In the genomic region with DNA sequence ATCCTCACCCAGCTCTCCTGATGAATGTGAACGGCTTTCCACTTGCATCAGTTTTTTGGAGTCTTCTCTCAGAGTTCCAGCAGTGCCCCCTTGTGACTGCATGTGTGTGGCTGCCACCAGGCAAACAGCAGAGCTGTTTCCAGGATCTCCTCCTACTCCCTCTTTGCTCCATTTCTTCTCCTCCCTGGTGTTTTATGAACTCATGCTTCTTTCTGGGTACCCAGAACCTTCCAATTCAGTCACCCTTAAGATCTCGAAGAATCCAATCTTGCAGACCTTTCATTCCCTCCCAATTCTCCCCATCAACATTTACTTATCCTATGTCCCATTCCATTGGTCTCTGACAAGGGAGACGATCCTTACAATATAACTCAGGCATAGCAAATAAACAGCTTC, we compare ENCODE assay signal across 8 cellular contexts. TPM values are rescaled to one million over a fixed set of nuclear protein-coding genes. Genes with fewer than 3 reads are reported as not detected.
DNase-seq lines count a peak whose midpoint lies in the region; ATAC-seq, FAIRE-seq and TF ChIP-seq lines count a peak whose summit lies in the region.

No MANE protein-coding gene starts in this region.

- 24% methylated on average over 3 of the region's 3 CpGs for WGBS in GM12878 (ENCODE audit: insufficient coverage, insufficient replicate concordance, low lambda C conversion rate, missing lambda C conversion rate)
- WGBS in iPS DF 6.9 (ENCODE audit: insufficient coverage, insufficient read length) = no CpG with 5 or more reads among the region's 3 CpGs

- in situ Hi-C loops in GM12878 (cut with MboI) = loop anchor here (10.0 kb wide), 1 partner anchor 541 kb away; no protein-coding TSS in a partner anchor

- H3K9me3 ChIP-seq in PC-3 (ENCODE audit: low read length) = no peaks in the 10 kb centered on the region
- H3K9me3 ChIP-seq in GM12878 (replicated peaks; ENCODE audit: control insufficient read depth, insufficient read depth, low read length) = no peaks in the 10 kb centered on the region
- no peaks in the 10 kb centered on the region for H3K9me3 ChIP-seq in iPS DF 6.9 (ENCODE audit: control insufficient read depth, insufficient read depth, low read length)

- H3K27me3 ChIP-seq in HL-60 (ENCODE audit: insufficient read depth, poor library complexity, severe bottlenecking) = no peaks in the 10 kb centered on the region
- no peaks in the 10 kb centered on the region for H3K27me3 ChIP-seq in PC-3 (ENCODE audit: low read length)
- no peaks in the 10 kb centered on the region; a peak in 1 of 4 replicates for H3K27me3 ChIP-seq in GM12878 (replicated peaks in 1 of 2; ENCODE audit: control insufficient read depth in 2 of 2, insufficient read depth in 2 of 2, low read length in 1 of 2)
- no peaks in the 10 kb centered on the region for H3K27me3 ChIP-seq in iPS DF 6.9 (ENCODE audit: control insufficient read depth, insufficient read depth, low read length)

- no peak for TF ChIP-seq POLR2A in GM12878 (IDR thresholded peaks at IDR 0.05; ENCODE audit: low read depth, low read length)

- CTCF ChIA-PET in PC-3 (lab: Charles Lee) (interaction anchor here (0.5 to 2.0 kb wide), 4 partner anchors 105 to 679 kb away, joined by 3 to 23 read pairs (median 5); no protein-coding TSS in a partner anchor), GM12878 (lab: Yijun Ruan, JAX) (interaction anchor here (0.6 to 5.0 kb wide), 32 partner anchors 10 to 832 kb away, joined by 3 to 143 read pairs (median 4); no protein-coding TSS in a partner anchor)

- peak; percentile 72 for TF ChIP-seq RAD21 in GM12878 (IDR thresholded peaks at IDR 0.05; ENCODE audit: insufficient read depth, low read depth, low read length)

- RAD21 ChIA-PET in GM12878 (lab: Charles Lee; ENCODE audit: unreplicated experiment) = interaction anchor here (0.5 to 5.0 kb wide), 14 partner anchors 21 to 831 kb away, joined by 3 to 48 read pairs (median 4); no protein-coding TSS in a partner anchor

- no peak overlapping the region for H3K27ac ChIP-seq in HL-60 (replicated peaks)
- no peak overlapping the region for H3K27ac ChIP-seq in PC-3 (ENCODE audit: low read length)
- no peak overlapping the region for H3K27ac ChIP-seq in GM12878 (ENCODE audit: control insufficient read depth, insufficient read depth)
- no peak overlapping the region for H3K27ac ChIP-seq in iPS DF 6.9 (ENCODE audit: low read length)

- TF ChIP-seq CTCF in HL-60 (IDR thresholded peaks at IDR 0.05; ENCODE audit: insufficient read depth, low read length) (peak; percentile 47), PC-3 (conservative IDR thresholded peaks at IDR 0.05; ENCODE audit: low read depth, low read length) (peak; percentile 85), GM12878 (IDR thresholded peaks at IDR 0.05 in 2 of 3, conservative IDR thresholded peaks at IDR 0.05 in 1 of 3; ENCODE audit: control insufficient read depth in 2 of 3, extremely low read depth in 1 of 3, insufficient read depth in 1 of 3, low read depth in 3 of 3, low read length in 3 of 3) (peak; percentile 67 to 80 (median 76))

- H3K9ac ChIP-seq in PC-3 (ENCODE audit: low read length) = no peak overlapping the region
- no peak overlapping the region for H3K9ac ChIP-seq in GM12878 (ENCODE audit: control insufficient read depth, insufficient read depth, low read length)

- no peaks in the 10 kb centered on the region for H4K20me1 ChIP-seq in PC-3 (ENCODE audit: low read length)
- no peaks in the 10 kb centered on the region for H4K20me1 ChIP-seq in GM12878 (ENCODE audit: control insufficient read depth, insufficient read depth)

- H3K79me2 ChIP-seq in PC-3 (ENCODE audit: low read length) (no peaks in the 10 kb centered on the region), GM12878 (ENCODE audit: control insufficient read depth, insufficient read depth, low read length) (no peaks in the 10 kb centered on the region)

- no TSS peak for BruUV-seq in PC-3 (replicated peaks; lab: Mats Ljungman, UMichigan)
- BruUV-seq in GM12878 (replicated peaks; lab: Mats Ljungman, UMichigan) = no TSS peak

- H3K36me3 ChIP-seq in PC-3 (ENCODE audit: low read depth, low read length) = no peaks in the 10 kb centered on the region
- no peaks in the 10 kb centered on the region for H3K36me3 ChIP-seq in GM12878 (ENCODE audit: control insufficient read depth in 2 of 2, insufficient read depth in 2 of 2, low read length in 1 of 2)
- H3K36me3 ChIP-seq in iPS DF 6.9 (ENCODE audit: control insufficient read depth, insufficient read depth, low read length) = no peaks in the 10 kb centered on the region

- SMC1A ChIA-PET in GM12878 (lab: Charles Lee; ENCODE audit: uncharacterized antibody, unreplicated experiment) = interaction anchor here (0.6 to 5.0 kb wide), 16 partner anchors 13 to 700 kb away, joined by 3 to 86 read pairs (median 4); no protein-coding TSS in a partner anchor

- POLR2A ChIA-PET in PC-3 (lab: Charles Lee; ENCODE audit: unreplicated experiment) = no interaction called here
- POLR2A ChIA-PET in GM12878 (lab: Charles Lee) = no interaction called here

- TF ChIP-seq EP300 in GM12878 (IDR thresholded peaks at IDR 0.05; ENCODE audit: borderline replicate concordance in 1 of 2, control insufficient read depth in 1 of 2, low read depth in 2 of 2, low read length in 2 of 2) = no peak

- H3K4me1 ChIP-seq in PC-3 (ENCODE audit: insufficient read depth, low read length) (peaks cover 6% of the 10 kb centered on the region; the same call in 1 of the 2 replicates), GM12878 (ENCODE audit: control insufficient read depth, insufficient read depth, low read length) (no peaks in the 10 kb centered on the region), iPS DF 6.9 (ENCODE audit: control insufficient read depth, insufficient read depth, low read length) (no peaks in the 10 kb centered on the region; the same call in 1 of the 2 replicates)

- no peak overlapping the region for H3K4me2 ChIP-seq in PC-3 (ENCODE audit: low read length)
- no peak overlapping the region for H3K4me2 ChIP-seq in GM12878 (ENCODE audit: control insufficient read depth, insufficient read depth)

- peak; percentile 85 for ATAC-seq in PC-3
- ATAC-seq in GM12878 = peak; percentile 80

- FAIRE-seq in GM12878 (lab: Jason Lieb, UNC) = no peak

- H3K4me3 ChIP-seq in HL-60 (replicated peaks; ENCODE audit: insufficient read depth, low read length) = no peak overlapping the region
- H3K4me3 ChIP-seq in PC-3 (ENCODE audit: low read length) = no peak overlapping the region
- H3K4me3 ChIP-seq in GM12878 = no peak overlapping the region
- H3K4me3 ChIP-seq in iPS DF 6.9 (ENCODE audit: low read length) = no peak overlapping the region

- DNase-seq in DMS 273 (lab: John Stamatoyannopoulos, UW; ENCODE audit: unreplicated experiment) (peak; percentile 79), HL-60 (ENCODE audit: low read depth in 1 of 2, low spot score in 1 of 2) (peak in 1 of 2 experiments; percentile 51), PC-3 (peak; percentile 66), GM12878 (ENCODE audit: low read depth, low spot score) (no peak), iPS DF 6.9 (ENCODE audit: low read depth, low spot score) (peak; percentile 18), germinal center (ENCODE audit: low spot score) (no peak), NCI-H1048 (lab: John Stamatoyannopoulos, UW) (no peak)
- DNase-seq in stimulated activated CD4-positive, alpha-beta T cell treated with anti-CD3 and anti-CD28 coated beads, Interleukin-2, amount 100 ng/mL, for 24 hours = peak; percentile 33 to 38

- H2AFZ ChIP-seq in PC-3 (ENCODE audit: low read length) = peak overlapping the region; percentile 6; the same call in 1 of the 2 replicates
- no peak overlapping the region for H2AFZ ChIP-seq in GM12878 (ENCODE audit: control insufficient read depth, low read depth, low read length)

- no peaks in the 10 kb centered on the region for H3K9me2 ChIP-seq in PC-3 (replicated peaks; ENCODE audit: low read length)

- no peaks in the 10 kb centered on the region for H3F3A ChIP-seq in PC-3 (ENCODE audit: low read length, unreplicated experiment)

- intact Hi-C loops in PC-3 (cut with micrococcal nuclease) = loop anchor here (1.0 kb wide), 1 partner anchor 140 kb away; no protein-coding TSS in a partner anchor
- intact Hi-C loops in GM12878 (cut with micrococcal nuclease; ENCODE audit: unreplicated experiment) = loop anchor here (1.0 to 5.0 kb wide), 4 partner anchors 124 to 834 kb away; no protein-coding TSS in a partner anchor

RNA-seq across cellular contexts. Expression of gene TCEANC, which starts 6.8 kb away (rescaled TPM):
- total RNA-seq in PC-3 (2014; rRNA removed) (0.62 and 0.69 TPM in 2 replicates), GM12878 (2014; rRNA removed) (2.9 and 4.7 TPM in 2 replicates), GM12878 (2014; rRNA removed; fragmentation: Illumina TruSeq; extraction: Trizol) (3.7 and 3.8 TPM in 2 replicates), GM12878 (2021) (3.0 and 3.8 TPM in 2 replicates)
- 7.1 and 8.4 TPM in 2 replicates for total RNA-seq in GM12878 (2013; cell fraction: nucleolus; rRNA removed)
- 1.1 TPM for polyA plus RNA-seq in GM12878 (2011; ENCODE audit: low read depth)
- polyA plus RNA-seq in GM12878 (2011; rRNA removed) (4.9 and 6.5 TPM in 2 replicates), GM12878 (2014; fragmentation: Illumina TruSeq; extraction: Trizol) (3.4 and 4.4 TPM in 2 replicates), GM12878 (2014; fragmentation: Nextera tagmentation; extraction: Ambion mirVana) (1 to 10 TPM; 1.5 to 4.0 TPM), GM12878 (2014; rRNA removed) (1.9 and 2.0 TPM in 2 replicates), GM12878 (2016; fragmentation: Nextera tagmentation; extraction: Ambion mirVana) (1 to 10 TPM; 1.1 to 2.7 TPM)
- polyA plus RNA-seq in GM12878 (2011; cell fraction: cytosol; rRNA removed) = 1.8 and 1.9 TPM in 2 replicates
- 4.4 TPM in 2 replicates for polyA plus RNA-seq in GM12878 (2011; cell fraction: nucleus; rRNA removed)
- polyA plus RNA-seq in GM12878 (2012) = 1.2 and 2.0 TPM in 2 replicates
- polyA minus RNA-seq in GM12878 (2011; rRNA and poly(A)+ RNA removed) = 5.3 and 5.7 TPM in 2 replicates
- 2.8 and 5.3 TPM in 2 replicates for polyA minus RNA-seq in GM12878 (2011; cell fraction: cytosol; rRNA and poly(A)+ RNA removed)
- polyA minus RNA-seq in GM12878 (2011; cell fraction: nucleus; rRNA and poly(A)+ RNA removed) = 5.6 and 8.3 TPM in 2 replicates

RNA-seq across cellular contexts. Expression of gene RAB9A, which starts 42.8 kb away (rescaled TPM):
- total RNA-seq in PC-3 (2014; rRNA removed) = 21.0 and 29.5 TPM in 2 replicates
- 34.3 and 39.0 TPM in 2 replicates for total RNA-seq in GM12878 (2013; cell fraction: nucleolus; rRNA removed)
- total RNA-seq in GM12878 (2014; rRNA removed) = 42.1 and 54.1 TPM in 2 replicates
- total RNA-seq in GM12878 (2014; rRNA removed; fragmentation: Illumina TruSeq; extraction: Trizol) = 50.5 and 53.1 TPM in 2 replicates
- total RNA-seq in GM12878 (2021) = 43.2 and 44.2 TPM in 2 replicates
- polyA plus RNA-seq in GM12878 (2011; ENCODE audit: low read depth) = 21.1 TPM
- 142 and 180 TPM in 2 replicates for polyA plus RNA-seq in GM12878 (2011; rRNA removed)
- polyA plus RNA-seq in GM12878 (2011; cell fraction: cytosol; rRNA removed) = 58.5 and 62.9 TPM in 2 replicates
- 50.2 and 59.5 TPM in 2 replicates for polyA plus RNA-seq in GM12878 (2011; cell fraction: nucleus; rRNA removed)
- 31.9 and 49.2 TPM in 2 replicates for polyA plus RNA-seq in GM12878 (2012)
- 47.0 and 68.3 TPM in 2 replicates for polyA plus RNA-seq in GM12878 (2014; fragmentation: Illumina TruSeq; extraction: Trizol)
- polyA plus RNA-seq in GM12878 (2014; fragmentation: Nextera tagmentation; extraction: Ambion mirVana) = 10 to 100 TPM; 49.2 to 49.3 TPM
- polyA plus RNA-seq in GM12878 (2014; rRNA removed) = 52.4 and 64.6 TPM in 2 replicates
- 10 to 100 TPM; 64.8 to 76.4 TPM for polyA plus RNA-seq in GM12878 (2016; fragmentation: Nextera tagmentation; extraction: Ambion mirVana)
- 52.1 and 73.6 TPM in 2 replicates for polyA minus RNA-seq in GM12878 (2011; rRNA and poly(A)+ RNA removed)
- polyA minus RNA-seq in GM12878 (2011; cell fraction: cytosol; rRNA and poly(A)+ RNA removed) = 26.5 and 27.1 TPM in 2 replicates
- 14.7 and 17.5 TPM in 2 replicates for polyA minus RNA-seq in GM12878 (2011; cell fraction: nucleus; rRNA and poly(A)+ RNA removed)

Comparison
In these comparisons a context has a peak if more than half of its experiments do, and no peak if none do; other contexts are left out.
1. DNase-seq: peak in DMS 273 (single experiment), PC-3 (single experiment), iPS DF 6.9 (single experiment) and stimulated activated CD4-positive, alpha-beta T cell treated with anti-CD3 and anti-CD28 coated beads, Interleukin-2, amount 100 ng/mL, for 24 hours (2 of 2); none in GM12878 (single experiment), germinal center (single experiment) and NCI-H1048 (single experiment).
2. Peak in every context shown above with its lines, with median percentiles within 50 percentile points of each other: CTCF ChIP-seq.